25 cellular contexts compared by ENCODE assay signal in genomic region chrX:38273453-38273852, GRCh38. TPM values are rescaled to one million over a fixed set of nuclear protein-coding genes. Genes with fewer than 3 reads are reported as not detected.
DNase-seq lines count a peak whose midpoint lies in the region; ATAC-seq lines count a peak whose summit lies in the region.
"Had no signal": no experiment of that assay in that cellular context is flagged by ENCODE, and none has a peak within 500 bp of the region (broad histone marks: within the 10 kb centered on the region; RNA-seq: fewer than 3 reads in every experiment).

No MANE protein-coding gene starts in this region.

- no peak overlapping the region for H3K4me2 ChIP-seq in mesenchymal stem cell (ENCODE audit: low read length, poor library complexity, severe bottlenecking)
- H3K4me2 ChIP-seq: PC-9 had no signal

- H3K4me1 ChIP-seq in mesenchymal stem cell (ENCODE audit: control insufficient read depth, insufficient read depth, low read depth, low read length), result no peaks in the 10 kb centered on the region
- H3K4me1 ChIP-seq: esophagus squamous epithelium, upper lobe of right lung had no signal

- H3K9ac ChIP-seq in mesenchymal stem cell (ENCODE audit: low read length), result no peak overlapping the region

- peak; percentile 73 for ATAC-seq in GM18907 (IDR thresholded peaks at IDR 0.05; ENCODE audit: unreplicated experiment)
- peak; percentile 37 for ATAC-seq in GM21786 (IDR thresholded peaks at IDR 0.05; ENCODE audit: unreplicated experiment)
- ATAC-seq in HG03097 (IDR thresholded peaks at IDR 0.05; ENCODE audit: low FRiP score, unreplicated experiment), result peak; percentile 46
- ATAC-seq: activated CD4-positive, alpha-beta T cell treated with anti-CD3 and anti-CD28 coated beads for 36 hours; upper lobe of right lung had no signal

- H3K9me3 Mint-ChIP-seq in activated naive CD4-positive, alpha-beta T cell treated with anti-CD3 and anti-CD28 coated beads for 36 hours, result no peaks in the 10 kb centered on the region
- H3K9me3 Mint-ChIP-seq: activated naive CD8-positive, alpha-beta T cell treated with anti-CD3 and anti-CD28 coated beads for 36 hours; CD8-positive, alpha-beta memory T cell; memory B cell; naive B cell had no signal

- intact Hi-C loops in activated naive CD4-positive, alpha-beta T cell treated with anti-CD3 and anti-CD28 coated beads for 36 hours (cut with micrococcal nuclease), result no loop called here

- no peak overlapping the region for H3K27ac Mint-ChIP-seq in activated naive CD4-positive, alpha-beta T cell treated with anti-CD3 and anti-CD28 coated beads for 36 hours
- H3K27ac Mint-ChIP-seq: activated CD4-positive, alpha-beta T cell treated with anti-CD3 and anti-CD28 coated beads for 36 hours; activated naive CD8-positive, alpha-beta T cell treated with anti-CD3 and anti-CD28 coated beads for 36 hours; CD8-positive, alpha-beta memory T cell; memory B cell had no signal

- no peak overlapping the region for H3K23ac ChIP-seq in mesenchymal stem cell (ENCODE audit: low read length in 2 of 2)

- no CpG with 5 or more reads among the region's 1 CpG for WGBS in mesenchymal stem cell

- H3K27me3 Mint-ChIP-seq in activated naive CD4-positive, alpha-beta T cell treated with anti-CD3 and anti-CD28 coated beads for 36 hours (ENCODE audit: low read depth), result no peaks in the 10 kb centered on the region
- H3K27me3 Mint-ChIP-seq: activated CD4-positive, alpha-beta T cell treated with anti-CD3 and anti-CD28 coated beads for 36 hours; activated naive CD8-positive, alpha-beta T cell treated with anti-CD3 and anti-CD28 coated beads for 36 hours; CD8-positive, alpha-beta memory T cell; memory B cell; naive B cell had no signal

- DNase-seq in mesenchymal stem cell, result peak; percentile 59
- no peak for DNase-seq in GM03348 (ENCODE audit: low spot score)
- DNase-seq in activated naive CD4-positive, alpha-beta T cell treated with anti-CD3 and anti-CD28 coated beads for 36 hours, result no peak
- no peak for DNase-seq in cerebellum (ENCODE audit: low spot score)
- DNase-seq: activated CD4-positive, alpha-beta T cell treated with anti-CD3 and anti-CD28 coated beads for 36 hours; activated naive CD8-positive, alpha-beta T cell treated with anti-CD3 and anti-CD28 coated beads for 36 hours; CD8-positive, alpha-beta memory T cell; DMS79 treated with DMSO at 0.1 percent for 48 hours; esophagus squamous epithelium; KG1; kidney glomerular epithelial cell; naive B cell; NCI-H2029; NCI-H345; PC-9; retina; SHP77 treated with DMSO at 0.1 percent for 48 hours; stimulated activated CD4-positive, alpha-beta T cell treated with anti-CD3 and anti-CD28 coated beads, Interleukin-4, amount 100 ng/mL, for 4 hours; T-helper 1 cell; upper lobe of right lung had no signal

- H3K4ac ChIP-seq in mesenchymal stem cell (ENCODE audit: low read depth in 1 of 2, low read length in 2 of 2), result no peak overlapping the region

- no peak overlapping the region for H3K4me3 Mint-ChIP-seq in activated naive CD4-positive, alpha-beta T cell treated with anti-CD3 and anti-CD28 coated beads for 36 hours
- H3K4me3 Mint-ChIP-seq: activated CD4-positive, alpha-beta T cell treated with anti-CD3 and anti-CD28 coated beads for 36 hours; activated naive CD8-positive, alpha-beta T cell treated with anti-CD3 and anti-CD28 coated beads for 36 hours; CD8-positive, alpha-beta memory T cell; memory B cell; naive B cell had no signal

- no peak overlapping the region for H4K91ac ChIP-seq in mesenchymal stem cell (ENCODE audit: low read length)

- no peak overlapping the region for H3K27ac ChIP-seq in mesenchymal stem cell (ENCODE audit: low read length, poor library complexity, severe bottlenecking)
- H3K27ac ChIP-seq: esophagus squamous epithelium, PC-9, upper lobe of right lung had no signal

- no peaks in the 10 kb centered on the region for H3K36me3 ChIP-seq in mesenchymal stem cell (ENCODE audit: control insufficient read depth in 1 of 2, insufficient read depth in 2 of 2, low read depth in 1 of 2, low read length in 2 of 2)
- H3K36me3 ChIP-seq: esophagus squamous epithelium, upper lobe of right lung had no signal

- no peak overlapping the region for H2BK12ac ChIP-seq in mesenchymal stem cell (ENCODE audit: low read length in 2 of 2)

- no peaks in the 10 kb centered on the region for H3K79me1 ChIP-seq in mesenchymal stem cell (replicated peaks; ENCODE audit: low read length, poor library complexity, severe bottlenecking)

- no peak overlapping the region for H2BK120ac ChIP-seq in mesenchymal stem cell (ENCODE audit: low read depth, low read length)

- no peak overlapping the region for H4K8ac ChIP-seq in mesenchymal stem cell (ENCODE audit: low read length)

- no peak overlapping the region for H3K4me3 ChIP-seq in mesenchymal stem cell (ENCODE audit: insufficient read depth in 1 of 2, low read depth in 1 of 2, low read length in 2 of 2)
- H3K4me3 ChIP-seq: esophagus squamous epithelium, PC-9, upper lobe of right lung had no signal

- H3K18ac ChIP-seq in mesenchymal stem cell (ENCODE audit: low read depth in 1 of 2, low read length in 2 of 2), result no peak overlapping the region

- no peaks in the 10 kb centered on the region for H3K9me3 ChIP-seq in mesenchymal stem cell (ENCODE audit: control insufficient read depth, low read length)
- H3K9me3 ChIP-seq: esophagus squamous epithelium, upper lobe of right lung had no signal

- H3K4me1 Mint-ChIP-seq in activated naive CD4-positive, alpha-beta T cell treated with anti-CD3 and anti-CD28 coated beads for 36 hours (ENCODE audit: low read depth), result peaks cover 2% of the 10 kb centered on the region
- H3K4me1 Mint-ChIP-seq: activated CD4-positive, alpha-beta T cell treated with anti-CD3 and anti-CD28 coated beads for 36 hours; activated naive CD8-positive, alpha-beta T cell treated with anti-CD3 and anti-CD28 coated beads for 36 hours; CD8-positive, alpha-beta memory T cell; memory B cell had no signal

- CTCF ChIA-PET in activated naive CD4-positive, alpha-beta T cell treated with anti-CD3 and anti-CD28 coated beads for 36 hours (lab: Charles Lee), result interaction anchor here (0.7 kb wide), 1 partner anchor 21 kb away, joined by 3 read pairs; no protein-coding TSS in a partner anchor

- peaks cover 9% of the 10 kb centered on the region for H3K36me3 Mint-ChIP-seq in activated naive CD4-positive, alpha-beta T cell treated with anti-CD3 and anti-CD28 coated beads for 36 hours (ENCODE audit: low read depth)

- H2BK15ac ChIP-seq in mesenchymal stem cell (ENCODE audit: low read depth, poor library complexity, severe bottlenecking), result no peak overlapping the region

- H2BK5ac ChIP-seq in mesenchymal stem cell (ENCODE audit: low read depth, low read length, poor library complexity, severe bottlenecking), result no peak overlapping the region

- H2AK5ac ChIP-seq in mesenchymal stem cell (ENCODE audit: low read length, severe bottlenecking), result no peak overlapping the region

- H2AFZ ChIP-seq in mesenchymal stem cell (ENCODE audit: low read depth, low read length), result no peak overlapping the region
- H2AFZ ChIP-seq: PC-9 had no signal

- no peaks in the 10 kb centered on the region for H3K27me3 ChIP-seq in mesenchymal stem cell (ENCODE audit: control insufficient read depth in 1 of 2, insufficient read depth in 1 of 2, low read length in 2 of 2)
- H3K27me3 ChIP-seq: esophagus squamous epithelium, upper lobe of right lung had no signal

- H3K14ac ChIP-seq in mesenchymal stem cell (ENCODE audit: low read length in 2 of 2), result no peak overlapping the region

RNA-seq across cellular contexts. Expression of gene SRPX, which starts 52.8 kb away (rescaled TPM):
- 115 TPM for polyA plus RNA-seq in mesenchymal stem cell (2013, experiment 1 of 2)
- 119 TPM for polyA plus RNA-seq in mesenchymal stem cell (2013, experiment 2 of 2)
- not detected for total RNA-seq in activated naive CD4-positive, alpha-beta T cell treated with anti-CD3 and anti-CD28 coated beads for 36 hours
- total RNA-seq in cerebellum, result 5.2 TPM
- total RNA-seq: activated CD4-positive, alpha-beta T cell treated with anti-CD3 and anti-CD28 coated beads for 36 hours; activated naive CD8-positive, alpha-beta T cell treated with anti-CD3 and anti-CD28 coated beads for 36 hours; CD8-positive, alpha-beta memory T cell; HT-29; PC-9 had no signal

RNA-seq across cellular contexts. Expression of gene RPGR, which starts 53.9 kb away (rescaled TPM):
- 3.7 TPM for polyA plus RNA-seq in mesenchymal stem cell (2013, experiment 1 of 2)
- polyA plus RNA-seq in mesenchymal stem cell (2013, experiment 2 of 2), result 3.7 TPM
- 1 to 10 TPM; 6.5 to 7.4 TPM for total RNA-seq in activated naive CD4-positive, alpha-beta T cell treated with anti-CD3 and anti-CD28 coated beads for 36 hours
- 17.7 TPM for total RNA-seq in cerebellum
- total RNA-seq: PC-9 had no signal
